In the genomic region with DNA sequence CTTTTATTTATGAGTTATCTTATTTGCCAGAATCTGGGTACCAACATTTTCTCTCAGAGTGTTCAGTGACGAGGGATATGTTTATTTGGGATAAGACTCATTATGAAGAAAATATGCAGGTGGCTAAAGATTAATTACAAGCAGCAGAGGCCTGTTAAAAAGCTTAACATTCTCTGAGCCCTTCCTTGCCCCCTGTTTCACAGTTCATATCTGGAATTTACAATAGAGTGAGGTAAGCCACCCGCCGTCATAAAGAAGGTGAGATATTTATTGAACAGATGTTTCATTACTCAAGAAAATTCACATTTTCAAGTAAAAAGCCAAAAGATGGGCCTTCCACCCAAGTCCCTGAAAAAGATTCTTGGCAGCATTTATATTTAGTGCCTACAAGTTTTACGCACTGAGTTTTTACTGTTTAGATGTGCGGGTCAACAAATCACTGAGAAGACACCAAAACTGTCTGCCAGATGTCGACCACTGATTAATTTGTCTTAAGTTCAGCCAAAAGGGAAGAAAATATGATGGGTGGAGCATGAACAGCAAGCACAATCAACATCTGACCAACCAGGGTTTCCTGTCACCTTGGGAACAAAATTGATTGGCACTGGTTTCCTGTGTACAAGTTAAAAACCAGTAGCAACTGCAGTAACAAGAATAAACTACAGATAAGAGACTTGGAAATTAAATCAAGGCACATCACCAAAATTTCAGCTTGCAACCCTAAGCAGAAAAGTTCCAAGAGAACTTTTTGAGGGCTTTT, we compare ENCODE assay signal across 1 cellular context.
TF ChIP-seq lines count a peak whose summit lies in the region.

No MANE protein-coding gene starts in this region.

TF ChIP-seq in HepG2, 621 proteins besides CTCF, POLR2A, EP300 and RAD21 (continued from another document):
- TF ChIP-seq, protein P1, sequence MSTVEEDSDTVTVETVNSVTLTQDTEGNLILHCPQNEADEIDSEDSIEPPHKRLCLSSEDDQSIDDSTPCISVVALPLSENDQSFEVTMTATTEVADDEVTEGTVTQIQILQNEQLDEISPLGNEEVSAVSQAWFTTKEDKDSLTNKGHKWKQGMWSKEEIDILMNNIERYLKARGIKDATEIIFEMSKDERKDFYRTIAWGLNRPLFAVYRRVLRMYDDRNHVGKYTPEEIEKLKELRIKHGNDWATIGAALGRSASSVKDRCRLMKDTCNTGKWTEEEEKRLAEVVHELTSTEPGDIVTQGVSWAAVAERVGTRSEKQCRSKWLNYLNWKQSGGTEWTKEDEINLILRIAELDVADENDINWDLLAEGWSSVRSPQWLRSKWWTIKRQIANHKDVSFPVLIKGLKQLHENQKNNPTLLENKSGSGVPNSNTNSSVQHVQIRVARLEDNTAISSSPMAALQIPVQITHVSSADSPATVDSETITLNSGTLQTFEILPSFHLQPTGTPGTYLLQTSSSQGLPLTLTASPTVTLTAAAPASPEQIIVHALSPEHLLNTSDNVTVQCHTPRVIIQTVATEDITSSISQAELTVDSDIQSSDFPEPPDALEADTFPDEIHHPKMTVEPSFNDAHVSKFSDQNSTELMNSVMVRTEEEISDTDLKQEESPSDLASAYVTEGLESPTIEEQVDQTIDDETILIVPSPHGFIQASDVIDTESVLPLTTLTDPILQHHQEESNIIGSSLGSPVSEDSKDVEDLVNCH (CRISPR knock-in tag; IDR thresholded peaks at IDR 0.05), result no peak
- TF ChIP-seq, protein P2, sequence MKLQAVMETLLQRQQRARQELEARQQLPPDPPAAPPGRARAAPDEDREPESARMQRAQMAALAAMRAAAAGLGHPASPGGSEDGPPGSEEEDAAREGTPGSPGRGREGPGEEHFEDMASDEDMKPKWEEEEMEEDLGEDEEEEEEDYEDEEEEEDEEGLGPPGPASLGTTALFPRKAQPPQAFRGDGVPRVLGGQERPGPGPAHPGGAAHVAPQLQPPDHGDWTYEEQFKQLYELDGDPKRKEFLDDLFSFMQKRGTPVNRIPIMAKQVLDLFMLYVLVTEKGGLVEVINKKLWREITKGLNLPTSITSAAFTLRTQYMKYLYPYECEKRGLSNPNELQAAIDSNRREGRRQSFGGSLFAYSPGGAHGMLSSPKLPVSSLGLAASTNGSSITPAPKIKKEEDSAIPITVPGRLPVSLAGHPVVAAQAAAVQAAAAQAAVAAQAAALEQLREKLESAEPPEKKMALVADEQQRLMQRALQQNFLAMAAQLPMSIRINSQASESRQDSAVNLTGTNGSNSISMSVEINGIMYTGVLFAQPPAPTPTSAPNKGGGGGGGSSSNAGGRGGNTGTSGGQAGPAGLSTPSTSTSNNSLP (IDR thresholded peaks at IDR 0.05; ENCODE audit: low read depth, low read length), result no peak
- TF ChIP-seq ZBTB21 (CRISPR knock-in tag; IDR thresholded peaks at IDR 0.05), result no peak
